ENCODE assay signal across 16 cellular contexts in genomic region chr2:232535761-232536530, GRCh38. TPM values are rescaled to one million over a fixed set of nuclear protein-coding genes. Genes with fewer than 3 reads are reported as not detected.
DNase-seq lines count a peak whose midpoint lies in the region; ATAC-seq and TF ChIP-seq lines count a peak whose summit lies in the region.
"Had no signal": no experiment of that assay in that cellular context is flagged by ENCODE, and none has a peak within 500 bp of the region (broad histone marks: within the 10 kb centered on the region; RNA-seq: fewer than 3 reads in every experiment).

No MANE protein-coding gene starts in this region.

- WGBS in heart right ventricle, 2 donors, result 87 to 89% methylated on average over 5 of the region's 5 CpGs
- 42 to 51% methylated on average over 5 of the region's 5 CpGs for WGBS in GM23248 (ENCODE audit: low coverage in 1 of 2, low lambda C conversion rate in 2 of 2, missing lambda C conversion rate in 2 of 2), 2 experiments

- H3K4me1 ChIP-seq in heart right ventricle (peaks cover 0 to 12% (median 0%) of the 10 kb centered on the region in 9 donors), GM23248 (ENCODE audit: insufficient read depth) (no peaks in the 10 kb centered on the region)
- H3K4me1 ChIP-seq: Caco-2, HAP-1 had no signal

- no peaks in the 10 kb centered on the region for H3K9me2 ChIP-seq in GM23248 (ENCODE audit: insufficient read depth)

- H4K20me1 ChIP-seq in GM23248 (ENCODE audit: insufficient read depth), result no peaks in the 10 kb centered on the region

- H3K79me2 ChIP-seq in GM23248 (ENCODE audit: insufficient read depth), result no peaks in the 10 kb centered on the region

- H3K4me1 Mint-ChIP-seq in chondrocyte (ENCODE audit: low read depth), result no peaks in the 10 kb centered on the region

- H3F3A ChIP-seq in GM23248 (ENCODE audit: insufficient read depth), result no peaks in the 10 kb centered on the region

- H3K4me3 Mint-ChIP-seq in chondrocyte (ENCODE audit: unreplicated experiment), result no peak overlapping the region
- H3K4me3 Mint-ChIP-seq: CD8-positive, alpha-beta memory T cell had no signal

- in situ Hi-C loops in GM23248 (cut with MboI), result loop anchor here (25.0 kb wide), 1 partner anchor 624 kb away; no protein-coding TSS in a partner anchor

- ATAC-seq in heart right ventricle (no peak), HG02623 (IDR thresholded peaks at IDR 0.05; ENCODE audit: unreplicated experiment) (no peak), GM18870 (IDR thresholded peaks at IDR 0.05; ENCODE audit: unreplicated experiment) (no peak)

- H3K27ac Mint-ChIP-seq in chondrocyte (ENCODE audit: unreplicated experiment), result no peak overlapping the region
- H3K27ac Mint-ChIP-seq: CD8-positive, alpha-beta memory T cell had no signal

- H2AFZ ChIP-seq in GM23248, result no peak overlapping the region

- DNase-seq in cardiac septum (ENCODE audit: low spot score) (peak; percentile 66), heart right ventricle (no peak), chondrocyte (ENCODE audit: low spot score) (peak; percentile 24), posterior vena cava (ENCODE audit: low spot score) (peak; percentile 60), GM23248 (no peak)
- DNase-seq: BE2C; Caco-2; CD8-positive, alpha-beta memory T cell had no signal

- intact Hi-C loops in cardiac septum (cut with DNase I) (no loop called here), heart right ventricle (cut with DNase I) (no loop called here), posterior vena cava (cut with DNase I) (loop anchor here in 1 of 2 donors (5.0 kb wide), 1 partner anchor 1921 kb away; no protein-coding TSS in a partner anchor)

- TF ChIP-seq CTCF in heart right ventricle (IDR thresholded peaks at IDR 0.05) (no peak), chondrocyte (IDR thresholded peaks at IDR 0.05) (no peak)

- peaks cover 6% of the 10 kb centered on the region for H3K9me3 Mint-ChIP-seq in chondrocyte (ENCODE audit: low read depth)
- H3K9me3 Mint-ChIP-seq: CD8-positive, alpha-beta memory T cell had no signal

- H3K36me3 Mint-ChIP-seq in chondrocyte (ENCODE audit: low read depth), result no peaks in the 10 kb centered on the region
- H3K36me3 Mint-ChIP-seq: CD8-positive, alpha-beta memory T cell had no signal

- H3K27me3 ChIP-seq in heart right ventricle (peaks cover 0 to 10% (median 0%) of the 10 kb centered on the region in 7 donors), GM23248 (replicated peaks; ENCODE audit: insufficient read depth) (no peaks in the 10 kb centered on the region)
- H3K27me3 ChIP-seq: BE2C had no signal

- H3K4me3 ChIP-seq in heart right ventricle (no peak overlapping the region), GM23248 (no peak overlapping the region)
- H3K4me3 ChIP-seq: HAP-1 had no signal

- H3K36me3 ChIP-seq in heart right ventricle (no peaks in the 10 kb centered on the region), GM23248 (ENCODE audit: low read depth) (no peaks in the 10 kb centered on the region)
- H3K36me3 ChIP-seq: BE2C, HAP-1 had no signal

- H3K27me3 Mint-ChIP-seq in chondrocyte (ENCODE audit: low read depth), result no peaks in the 10 kb centered on the region

- H3K27ac ChIP-seq in heart right ventricle (no peak overlapping the region), GM23248 (no peak overlapping the region)
- H3K27ac ChIP-seq: C4-2B had no signal

- H3K9ac ChIP-seq in GM23248, result no peak overlapping the region

- H3K9me3 ChIP-seq in heart right ventricle, result peaks cover 0 to 9% (median 4%) of the 10 kb centered on the region in 11 donors
- no peaks in the 10 kb centered on the region for H3K9me3 ChIP-seq in GM23248 (ENCODE audit: low read depth)
- H3K9me3 ChIP-seq: BE2C, Caco-2, HAP-1 had no signal

- no peak overlapping the region for H3K4me2 ChIP-seq in GM23248 (ENCODE audit: unreplicated experiment)

RNA-seq across cellular contexts. Expression of gene CHRNG, which starts 3.5 kb away (rescaled TPM):
- total RNA-seq in cardiac septum (not detected), heart right ventricle (not detected), chondrocyte (not detected in 3 replicates), posterior vena cava (not detected)
- polyA plus RNA-seq in heart right ventricle (not detected), GM23248 (2016; fragmentation: Nextera tagmentation; extraction: Ambion mirVana) (not detected in 2 replicates)
- total RNA-seq in GM23248 (2014; rRNA removed; shearing (Covaris generic)), result not detected in 2 replicates
- total RNA-seq: Caco-2; CD8-positive, alpha-beta memory T cell; Daoy; H1; HepG2 had no signal
- polyA plus RNA-seq: AG04450; CD8-positive, alpha-beta memory T cell; HepG2 had no signal

RNA-seq across cellular contexts. Expression of gene CHRND, which starts 10.0 kb away (rescaled TPM):
- total RNA-seq in cardiac septum (0.11 TPM), heart right ventricle (under 1 TPM in 3 of 10 donors, not detected in 7; 0.12 to 0.57 (median 0.21) TPM), chondrocyte (not detected in 3 replicates), posterior vena cava (not detected)
- polyA plus RNA-seq in heart right ventricle (under 1 TPM in 1 of 2 donors, not detected in 1; 0.03 TPM), GM23248 (2016; fragmentation: Nextera tagmentation; extraction: Ambion mirVana) (not detected in 2 replicates)
- not detected in 2 replicates for total RNA-seq in GM23248 (2014; rRNA removed; shearing (Covaris generic))
- total RNA-seq: Caco-2; CD8-positive, alpha-beta memory T cell; Daoy; H1; HepG2 had no signal
- polyA plus RNA-seq: AG04450; CD8-positive, alpha-beta memory T cell had no signal

RNA-seq across cellular contexts. Expression of gene TIGD1, which starts 14.4 kb away (rescaled TPM):
- total RNA-seq in cardiac septum (2.5 TPM), heart right ventricle (1 to 10 TPM; 1.4 to 2.6 (median 2.0) TPM), chondrocyte (3.2 to 6.7 TPM (median 3.3 TPM) in 3 replicates), posterior vena cava (1 to 10 TPM; 2.2 to 3.0 TPM)
- polyA plus RNA-seq in heart right ventricle (1 to 10 TPM; 1.6 to 6.9 TPM), GM23248 (2016; fragmentation: Nextera tagmentation; extraction: Ambion mirVana) (3.2 and 3.6 TPM in 2 replicates)
- total RNA-seq in GM23248 (2014; rRNA removed; shearing (Covaris generic)), result 2.0 and 4.3 TPM in 2 replicates

RNA-seq across cellular contexts. Expression of gene EIF4E2, which starts 14.5 kb away (rescaled TPM):
- total RNA-seq in cardiac septum (45.9 TPM), heart right ventricle (10 to 100 TPM; 30.3 to 58.1 (median 37.7) TPM), chondrocyte (87.1 to 95.7 TPM (median 89.3 TPM) in 3 replicates), posterior vena cava (10 to 100 TPM; 49.1 to 49.6 TPM)
- polyA plus RNA-seq in heart right ventricle (10 to 100 TPM; 42.5 to 55.6 TPM), GM23248 (2016; fragmentation: Nextera tagmentation; extraction: Ambion mirVana) (147 and 150 TPM in 2 replicates)
- total RNA-seq in GM23248 (2014; rRNA removed; shearing (Covaris generic)), result 82.8 and 98.5 TPM in 2 replicates

RNA-seq across cellular contexts. Expression of gene PRSS56, which starts 15.8 kb away (rescaled TPM):
- total RNA-seq in cardiac septum (not detected), heart right ventricle (under 1 TPM in 3 of 10 donors, not detected in 7; 0.12 to 0.35 (median 0.23) TPM), chondrocyte (not detected in 3 replicates), posterior vena cava (not detected)
- polyA plus RNA-seq in heart right ventricle (under 1 TPM in 1 of 2 donors, not detected in 1; 0.15 TPM), GM23248 (2016; fragmentation: Nextera tagmentation; extraction: Ambion mirVana) (not detected in 2 replicates)
- total RNA-seq in GM23248 (2014; rRNA removed; shearing (Covaris generic)), result not detected in 2 replicates
- total RNA-seq: Caco-2; CD8-positive, alpha-beta memory T cell; Daoy; H1; HepG2 had no signal
- polyA plus RNA-seq: AG04450; CD8-positive, alpha-beta memory T cell; HepG2 had no signal

Comparison
In these comparisons a context has a peak if more than half of its experiments do, and no peak if none do; other contexts are left out.
1. DNase-seq: peak in cardiac septum (single experiment), chondrocyte (single experiment) and posterior vena cava (single experiment); none in heart right ventricle (0 of 2) and GM23248 (single experiment).